In genomic region chr4:155331478-155331877, GRCh38 we compare ENCODE assay signal across 25 cellular contexts. TPM values are rescaled to one million over a fixed set of nuclear protein-coding genes. Genes with fewer than 3 reads are reported as not detected.
DNase-seq lines count a peak whose midpoint lies in the region; ATAC-seq, FAIRE-seq and TF ChIP-seq lines count a peak whose summit lies in the region.
"Had no signal": no experiment of that assay in that cellular context is flagged by ENCODE, and none has a peak within 500 bp of the region (broad histone marks: within the 10 kb centered on the region; RNA-seq: fewer than 3 reads in every experiment).

No MANE protein-coding gene starts in this region.

- TF ChIP-seq RAD21 in HepG2 (CRISPR knock-in tag; IDR thresholded peaks at IDR 0.05) (no peak), K562 (CRISPR knock-in tag; conservative IDR thresholded peaks at IDR 0.05 in 1 of 2, IDR thresholded peaks at IDR 0.05 in 1 of 2) (no peak)

- H3K9ac ChIP-seq in HepG2 (ENCODE audit: insufficient read depth, low read depth, low read length): no peak overlapping the region
- H3K9ac ChIP-seq in K562 (ENCODE audit: insufficient read depth in 1 of 2, low read depth in 2 of 2, low read length in 2 of 2): no peak overlapping the region
- H3K9ac ChIP-seq: BLaER1 had no signal

- no peaks in the 10 kb centered on the region for H3K4me1 Mint-ChIP-seq in activated naive CD8-positive, alpha-beta T cell treated with anti-CD3 and anti-CD28 coated beads, Interleukin-2, amount 50 U/mL, for 24 hours
- H3K4me1 Mint-ChIP-seq: CD14-positive monocyte; CD4-positive, alpha-beta memory T cell; CD4-positive, CD25-positive, alpha-beta regulatory T cell; CD8-positive, alpha-beta memory T cell had no signal

- intact Hi-C loops in HepG2 (cut with micrococcal nuclease; ENCODE audit: unreplicated experiment) (no loop called here), right lobe of liver (cut with DNase I) (no loop called here), K562 (cut with micrococcal nuclease) (no loop called here)

- POLR2A ChIA-PET in HepG2 (lab: Yijun Ruan, JAX) (no interaction called here), K562 (lab: Yijun Ruan, JAX) (no interaction called here)

- H3K4me3 ChIP-seq in HepG2 (replicated peaks in 1 of 3; ENCODE audit: insufficient read depth in 1 of 3, low read depth in 2 of 3, low read length in 3 of 3): no peak overlapping the region
- H3K4me3 ChIP-seq in right lobe of liver: no peak overlapping the region
- no peak overlapping the region for H3K4me3 ChIP-seq in K562
- H3K4me3 ChIP-seq: BLaER1, GM12878 had no signal

- H2AFZ ChIP-seq in HepG2 (ENCODE audit: low read length): no peak overlapping the region
- H2AFZ ChIP-seq in K562 (ENCODE audit: low read depth, low read length): no peak overlapping the region

- CTCF ChIA-PET in HepG2 (lab: Yijun Ruan, JAX; ENCODE audit: low intra/inter-chr PET ratio, low total read pairs) (no interaction called here), K562 (lab: Yijun Ruan, JAX; ENCODE audit: low intra/inter-chr PET ratio) (no interaction called here)

- H3K9me3 Mint-ChIP-seq in activated naive CD8-positive, alpha-beta T cell treated with anti-CD3 and anti-CD28 coated beads, Interleukin-2, amount 50 U/mL, for 24 hours: no peaks in the 10 kb centered on the region
- H3K9me3 Mint-ChIP-seq: CD8-positive, alpha-beta memory T cell had no signal

- H3K4me2 ChIP-seq in HepG2 (ENCODE audit: low read depth, low read length) (no peak overlapping the region), K562 (ENCODE audit: insufficient read depth, low read length) (no peak overlapping the region)
- H3K4me2 ChIP-seq: BLaER1 had no signal

- no peak for DNase-seq in HepG2 (ENCODE audit: low spot score)
- no peak for DNase-seq in right lobe of liver
- no peak for DNase-seq in K562 (ENCODE audit: extremely low read depth in 1 of 4, low spot score in 3 of 4)
- no peak for DNase-seq in activated CD8-positive, alpha-beta memory T cell treated with anti-CD3 and anti-CD28 coated beads for 24 hours
- DNase-seq in activated naive CD8-positive, alpha-beta T cell treated with anti-CD3 and anti-CD28 coated beads, Interleukin-2, amount 50 U/mL, for 24 hours: no peak
- DNase-seq: ACHN; BE2C; C1 segment of cervical spinal cord; CD4-positive, alpha-beta memory T cell; CD4-positive, CD25-positive, alpha-beta regulatory T cell; CD8-positive, alpha-beta memory T cell; COR-L47; DMS 273 treated with DMSO at 0.1 percent for 48 hours; DMS153; DMS53; DMS79; DND-41; EL; GDM1 had no signal

- H3K27ac ChIP-seq in HepG2 (ENCODE audit: extremely low read length, insufficient read depth, low read length) (no peak overlapping the region), right lobe of liver (no peak overlapping the region), K562 (ENCODE audit: extremely low read depth, low read depth, low read length) (no peak overlapping the region)
- H3K27ac ChIP-seq: 22Rv1, BLaER1 had no signal

- no TSS peak for BruUV-seq in HepG2 (replicated peaks; lab: Mats Ljungman, UMichigan)
- BruUV-seq in K562 (replicated peaks; lab: Mats Ljungman, UMichigan): no TSS peak

- no peak overlapping the region for H3K4me3 Mint-ChIP-seq in activated naive CD8-positive, alpha-beta T cell treated with anti-CD3 and anti-CD28 coated beads, Interleukin-2, amount 50 U/mL, for 24 hours
- H3K4me3 Mint-ChIP-seq: CD14-positive monocyte; CD4-positive, alpha-beta memory T cell; CD4-positive, CD25-positive, alpha-beta regulatory T cell; CD8-positive, alpha-beta memory T cell had no signal

- no peaks in the 10 kb centered on the region for H3K36me3 Mint-ChIP-seq in activated naive CD8-positive, alpha-beta T cell treated with anti-CD3 and anti-CD28 coated beads, Interleukin-2, amount 50 U/mL, for 24 hours (ENCODE audit: low read depth)
- H3K36me3 Mint-ChIP-seq: CD14-positive monocyte; CD4-positive, alpha-beta memory T cell; CD4-positive, CD25-positive, alpha-beta regulatory T cell; CD8-positive, alpha-beta memory T cell had no signal

- no peak for ATAC-seq in HepG2
- ATAC-seq in right lobe of liver: no peak
- ATAC-seq in K562: no peak
- no peak for ATAC-seq in activated naive CD8-positive, alpha-beta T cell treated with anti-CD3 and anti-CD28 coated beads, Interleukin-2, amount 50 U/mL, for 24 hours
- ATAC-seq: GM12878 had no signal

- H3K4me1 ChIP-seq in HepG2 (ENCODE audit: insufficient read depth, low read length): no peaks in the 10 kb centered on the region
- H3K4me1 ChIP-seq in right lobe of liver: no peaks in the 10 kb centered on the region
- no peaks in the 10 kb centered on the region for H3K4me1 ChIP-seq in K562 (replicated peaks in 1 of 2; ENCODE audit: control insufficient read depth in 2 of 2, insufficient read depth in 2 of 2, low read length in 2 of 2)
- H3K4me1 ChIP-seq: BE2C, BLaER1 had no signal

- TF ChIP-seq POLR2A in HepG2 (IDR thresholded peaks at IDR 0.05; ENCODE audit: insufficient read depth in 1 of 2, low read depth in 2 of 2, low read length in 2 of 2) (no peak), right lobe of liver (IDR thresholded peaks at IDR 0.05) (no peak), K562 (conservative IDR thresholded peaks at IDR 0.05) (no peak)

- in situ Hi-C loops in HepG2 (cut with HindIII; ENCODE audit: extremely low pct_ligation_motif_present, low pct_unique_long_range_greater_than_20kb): no loop called here
- in situ Hi-C loops in K562 (cut with MboI): no loop called here

- H3K27me3 Mint-ChIP-seq in activated naive CD8-positive, alpha-beta T cell treated with anti-CD3 and anti-CD28 coated beads, Interleukin-2, amount 50 U/mL, for 24 hours: peaks cover 2% of the 10 kb centered on the region

- H3K36me3 ChIP-seq in HepG2 (replicated peaks in 1 of 2; ENCODE audit: control insufficient read depth in 1 of 2, insufficient read depth in 2 of 2, low read length in 2 of 2) (no peaks in the 10 kb centered on the region), right lobe of liver (no peaks in the 10 kb centered on the region), K562 (ENCODE audit: control insufficient read depth, insufficient read depth, low read length) (no peaks in the 10 kb centered on the region)
- H3K36me3 ChIP-seq: BE2C, BLaER1 had no signal

- TF ChIP-seq EP300 in HepG2 (IDR thresholded peaks at IDR 0.05; ENCODE audit: low read depth in 2 of 2, low read length in 2 of 2) (no peak), HepG2 (CRISPR knock-in tag; IDR thresholded peaks at IDR 0.05; ENCODE audit: borderline replicate concordance) (no peak), K562 (IDR thresholded peaks at IDR 0.05; ENCODE audit: low read length) (no peak)

- H3K27me3 ChIP-seq in HepG2 (ENCODE audit: control insufficient read depth in 1 of 2, insufficient read depth in 2 of 2, low read length in 2 of 2) (no peaks in the 10 kb centered on the region), right lobe of liver (no peaks in the 10 kb centered on the region), K562 (ENCODE audit: control insufficient read depth in 2 of 2, insufficient read depth in 2 of 2, low read length in 2 of 2) (no peaks in the 10 kb centered on the region)
- H3K27me3 ChIP-seq: BE2C, BLaER1 had no signal

- no peaks in the 10 kb centered on the region for H4K20me1 ChIP-seq in HepG2 (ENCODE audit: insufficient read depth, low read length)
- no peaks in the 10 kb centered on the region for H4K20me1 ChIP-seq in K562 (replicated peaks; ENCODE audit: control insufficient read depth, insufficient read depth, low read length)
- H4K20me1 ChIP-seq: BLaER1 had no signal

- no peaks in the 10 kb centered on the region for H3K9me1 ChIP-seq in K562 (ENCODE audit: control insufficient read depth, insufficient read depth, low read length)

- no peak for FAIRE-seq in HepG2 (lab: Jason Lieb, UNC)
- no peak for FAIRE-seq in K562 (lab: Jason Lieb, UNC)
- FAIRE-seq: GM12878, GM12892, GM18507 had no signal

- TF ChIP-seq CTCF in HepG2 (CRISPR knock-in tag; IDR thresholded peaks at IDR 0.05) (no peak), right lobe of liver (IDR thresholded peaks at IDR 0.05) (no peak), K562 (IDR thresholded peaks at IDR 0.05 in 2 of 3, conservative IDR thresholded peaks at IDR 0.05 in 1 of 3; ENCODE audit: insufficient read depth in 2 of 3, low read depth in 1 of 3, low read length in 3 of 3) (no peak)

- H3K9me3 ChIP-seq in HepG2 (ENCODE audit: low read length) (peaks cover 7% of the 10 kb centered on the region), right lobe of liver (no peaks in the 10 kb centered on the region), K562 (replicated peaks; ENCODE audit: control insufficient read depth, insufficient read depth, low read depth, low read length) (no peaks in the 10 kb centered on the region; the same call in 1 of the 2 replicates)
- H3K9me3 ChIP-seq: BLaER1 had no signal

- H3K27ac Mint-ChIP-seq in activated naive CD8-positive, alpha-beta T cell treated with anti-CD3 and anti-CD28 coated beads, Interleukin-2, amount 50 U/mL, for 24 hours: no peak overlapping the region
- H3K27ac Mint-ChIP-seq: CD14-positive monocyte; CD4-positive, alpha-beta memory T cell; CD4-positive, CD25-positive, alpha-beta regulatory T cell; CD8-positive, alpha-beta memory T cell had no signal

- no peaks in the 10 kb centered on the region for H3K79me2 ChIP-seq in HepG2 (ENCODE audit: insufficient read depth, low read length)
- H3K79me2 ChIP-seq in K562 (ENCODE audit: control insufficient read depth, insufficient read depth, low read length): no peaks in the 10 kb centered on the region

RNA-seq across cellular contexts. Expression of gene MAP9, which starts 45.3 kb away (rescaled TPM):
- not detected in 2 replicates for total RNA-seq in HepG2 (2016; rRNA removed; fragmentation: Illumina TruSeq; extraction: Trizol)
- total RNA-seq in HepG2 (2016; cell fraction: cytosol; rRNA removed; fragmentation: Illumina TruSeq; extraction: Trizol; ENCODE audit: low read depth): not detected in 2 replicates
- total RNA-seq in HepG2 (2016; cell fraction: insoluble cytoplasmic fraction; rRNA removed; fragmentation: Illumina TruSeq; extraction: Trizol): not detected in 2 replicates
- not detected in 2 replicates for total RNA-seq in HepG2 (2016; cell fraction: membrane; rRNA removed; fragmentation: Illumina TruSeq; extraction: Trizol)
- not detected in 2 replicates for total RNA-seq in HepG2 (2016; cell fraction: nucleus; rRNA removed; fragmentation: Illumina TruSeq; extraction: Trizol)
- not detected in 2 replicates for polyA plus RNA-seq in HepG2 (2011; rRNA removed)
- polyA plus RNA-seq in HepG2 (2011; cell fraction: cytosol; rRNA removed): not detected in 2 replicates
- not detected in 2 replicates for polyA plus RNA-seq in HepG2 (2011; cell fraction: nucleus; rRNA removed)
- polyA plus RNA-seq in HepG2 (2012): not detected in 2 replicates
- polyA plus RNA-seq in HepG2 (2016; cell fraction: cytosol; fragmentation: Illumina TruSeq; extraction: Trizol; ENCODE audit: low read depth): not detected in 2 replicates
- not detected in 2 replicates for polyA plus RNA-seq in HepG2 (2016; cell fraction: insoluble cytoplasmic fraction; fragmentation: Illumina TruSeq; extraction: Trizol; ENCODE audit: low read depth)
- polyA plus RNA-seq in HepG2 (2016; cell fraction: membrane; fragmentation: Illumina TruSeq; extraction: Trizol; ENCODE audit: low read depth): not detected in 2 replicates
- polyA plus RNA-seq in HepG2 (2016; cell fraction: nucleus; fragmentation: Illumina TruSeq; extraction: Trizol; ENCODE audit: insufficient read depth, low read depth): not detected in 2 replicates
- polyA minus RNA-seq in HepG2 (2011; rRNA and poly(A)+ RNA removed; ENCODE audit: low replicate concordance): not detected in 2 replicates
- not detected in 2 replicates for polyA minus RNA-seq in HepG2 (2011; cell fraction: cytosol; rRNA and poly(A)+ RNA removed)
- not detected in 2 replicates for polyA minus RNA-seq in HepG2 (2011; cell fraction: nucleus; rRNA and poly(A)+ RNA removed)
- 1 to 10 TPM in 1 of 6 experiments, under 1 TPM in 5; 0.15 to 1.1 (median 0.49) TPM for total RNA-seq in right lobe of liver
- total RNA-seq in K562 (2011; cell fraction: chromatin; rRNA removed; ENCODE audit: low replicate concordance): not detected in 2 replicates
- not detected in 2 replicates for total RNA-seq in K562 (2011; cell fraction: nucleolus; rRNA removed)
- total RNA-seq in K562 (2011; cell fraction: nucleoplasm; rRNA removed): not detected in 2 replicates
- total RNA-seq in K562 (2014; rRNA removed): not detected in 2 replicates
- not detected in 2 replicates for total RNA-seq in K562 (2014; rRNA removed; fragmentation: Illumina TruSeq; extraction: Trizol)
- total RNA-seq in K562 (2015; rRNA removed; fragmentation: Illumina TruSeq; extraction: Trizol): not detected in 2 replicates
- total RNA-seq in K562 (2021): 0.07 and 0.09 TPM in 2 replicates
- polyA plus RNA-seq in K562 (2011; rRNA removed): not detected in 2 replicates
- not detected in 2 replicates for polyA plus RNA-seq in K562 (2011; cell fraction: cytosol; rRNA removed)
- not detected in 2 replicates for polyA plus RNA-seq in K562 (2011; cell fraction: nucleus; rRNA removed)
- 0.03 and 0.07 TPM in 2 replicates for polyA plus RNA-seq in K562 (2012)
- not detected in 2 replicates for polyA plus RNA-seq in K562 (2014; fragmentation: Illumina TruSeq; extraction: Trizol)
- polyA plus RNA-seq in K562 (2014; fragmentation: Nextera tagmentation; extraction: Ambion mirVana): not detected
- polyA plus RNA-seq in K562 (2014; rRNA removed): 0.04 TPM in 1 of 2 replicates, not detected in the other
- polyA minus RNA-seq in K562 (2011; rRNA and poly(A)+ RNA removed): not detected in 2 replicates
- not detected in 2 replicates for polyA minus RNA-seq in K562 (2011; cell fraction: cytosol; rRNA and poly(A)+ RNA removed)
- not detected in 2 replicates for polyA minus RNA-seq in K562 (2011; cell fraction: nucleus; rRNA and poly(A)+ RNA removed)
- polyA plus RNA-seq: CD14-positive monocyte had no signal

Comparison
In these comparisons a context has a peak if more than half of its experiments do, and no peak if none do; other contexts are left out.
1. Of the 241 proteins assayed by ChIP-seq in both HepG2 and K562: peak only in HepG2: none; only in K562: MAFG; in both: MAFF and MAFK; in neither: 238.